ENCODE assay signal across 14 cellular contexts in genomic region chr9:134656334-134657034, GRCh38. TPM values are rescaled to one million over a fixed set of nuclear protein-coding genes. Genes with fewer than 3 reads are reported as not detected.
DNase-seq lines count a peak whose midpoint lies in the region; ATAC-seq and TF ChIP-seq lines count a peak whose summit lies in the region.
"Had no signal": no experiment of that assay in that cellular context is flagged by ENCODE, and none has a peak within 500 bp of the region (broad histone marks: within the 10 kb centered on the region; RNA-seq: fewer than 3 reads in every experiment).

No MANE protein-coding gene starts in this region.

- H2AK5ac ChIP-seq in IMR-90 (ENCODE audit: low read depth, low read length) (no peak overlapping the region), mesendoderm (ENCODE audit: low read length) (no peak overlapping the region)

- no peaks in the 10 kb centered on the region for H3K27me3 ChIP-seq in IMR-90 (ENCODE audit: control insufficient read depth, insufficient read depth, low read length)
- no peaks in the 10 kb centered on the region for H3K27me3 ChIP-seq in WERI-Rb-1 (ENCODE audit: insufficient read depth, low read depth, severe bottlenecking)
- H3K27me3 ChIP-seq in mesendoderm (ENCODE audit: insufficient read depth, low read length, poor library complexity), result no peaks in the 10 kb centered on the region
- H3K27me3 ChIP-seq in HAP-1 (ENCODE audit: low read depth), result no peaks in the 10 kb centered on the region

- H3K14ac ChIP-seq in IMR-90 (replicated peaks; ENCODE audit: low read depth, low read length), result no peak overlapping the region

- H3K56ac ChIP-seq in IMR-90 (ENCODE audit: extremely low read depth, insufficient read depth, low read length) (no peak overlapping the region), mesendoderm (ENCODE audit: low read length) (no peak overlapping the region)

- no peak overlapping the region for H4K91ac ChIP-seq in IMR-90 (ENCODE audit: insufficient read depth, low read depth, low read length)

- H2BK120ac ChIP-seq in IMR-90 (ENCODE audit: low read depth, low read length) (no peak overlapping the region), mesendoderm (ENCODE audit: low read depth, low read length) (no peak overlapping the region)

- H4K5ac ChIP-seq in IMR-90 (ENCODE audit: low read depth, low read length) (no peak overlapping the region), mesendoderm (ENCODE audit: low read length) (no peak overlapping the region)

- H3K4me1 Mint-ChIP-seq in stimulated activated naive CD8-positive, alpha-beta T cell treated with anti-CD3 and anti-CD28 coated beads, Interleukin-15, amount 100 ng/mL, for 72 hours, result no peaks in the 10 kb centered on the region
- H3K4me1 Mint-ChIP-seq: stimulated activated effector memory CD8-positive, alpha-beta T cell treated with anti-CD3 and anti-CD28 coated beads, Interleukin-12 subunit alpha, Interleukin-12 subunit beta, amount 100 ng/mL, for 72 hours had no signal

- no peak overlapping the region for H3K4me3 Mint-ChIP-seq in stimulated activated naive CD8-positive, alpha-beta T cell treated with anti-CD3 and anti-CD28 coated beads, Interleukin-15, amount 100 ng/mL, for 72 hours
- H3K4me3 Mint-ChIP-seq: nephron progenitor cell; stimulated activated effector memory CD8-positive, alpha-beta T cell treated with anti-CD3 and anti-CD28 coated beads, Interleukin-12 subunit alpha, Interleukin-12 subunit beta, amount 100 ng/mL, for 72 hours had no signal

- in situ Hi-C loops in IMR-90 (cut with MboI; ENCODE audit: low sequenced_read_pairs), result no loop called here
- in situ Hi-C loops in HAP-1 (cut with MboI; ENCODE audit: low sequenced_read_pairs), result no loop called here

- H3K4me3 ChIP-seq in IMR-90 (ENCODE audit: insufficient read depth, low read depth, low read length), result no peak overlapping the region
- H3K4me3 ChIP-seq in WERI-Rb-1 (ENCODE audit: low read depth, low read length), result no peak overlapping the region
- H3K4me3 ChIP-seq in mesendoderm (ENCODE audit: low read length), result no peak overlapping the region
- H3K4me3 ChIP-seq in HAP-1, result no peak overlapping the region

- H3K79me1 ChIP-seq in IMR-90 (ENCODE audit: low read depth in 1 of 2, low read length in 2 of 2) (peaks cover 24 to 87% of the 10 kb centered on the region in 2 experiments), mesendoderm (ENCODE audit: low read length) (peaks cover 39% of the 10 kb centered on the region)

- H3K18ac ChIP-seq in IMR-90 (ENCODE audit: low read depth, low read length), result no peak overlapping the region
- no peak overlapping the region for H3K18ac ChIP-seq in mesendoderm (ENCODE audit: low read length)

- no peak overlapping the region for H3K27ac Mint-ChIP-seq in stimulated activated naive CD8-positive, alpha-beta T cell treated with anti-CD3 and anti-CD28 coated beads, Interleukin-15, amount 100 ng/mL, for 72 hours
- H3K27ac Mint-ChIP-seq: nephron progenitor cell; stimulated activated effector memory CD8-positive, alpha-beta T cell treated with anti-CD3 and anti-CD28 coated beads, Interleukin-12 subunit alpha, Interleukin-12 subunit beta, amount 100 ng/mL, for 72 hours had no signal

- H3K9ac ChIP-seq in IMR-90 (ENCODE audit: low read depth, low read length), result no peak overlapping the region
- no peak overlapping the region for H3K9ac ChIP-seq in mesendoderm (ENCODE audit: low read length)

- no peak overlapping the region for H3K27ac ChIP-seq in IMR-90 (ENCODE audit: insufficient read depth, low read length)
- H3K27ac ChIP-seq in WERI-Rb-1, result no peak overlapping the region
- no peak overlapping the region for H3K27ac ChIP-seq in mesendoderm (ENCODE audit: low read depth, low read length)

- peaks cover 94% of the 10 kb centered on the region for H4K20me1 ChIP-seq in IMR-90 (ENCODE audit: insufficient read depth, low read length)

- BruUV-seq in IMR-90 (replicated peaks; lab: Mats Ljungman, UMichigan), result no TSS peak

- no peak for TF ChIP-seq POLR2A in IMR-90 (IDR thresholded peaks at IDR 0.05; ENCODE audit: low read depth, low read length)

- DNase-seq in DMS153 (lab: John Stamatoyannopoulos, UW) (peak; percentile 10), DMS153 treated with DMSO at 0.1 percent for 48 hours (lab: John Stamatoyannopoulos, UW; ENCODE audit: unreplicated experiment) (no peak), IMR-90 (no peak), WERI-Rb-1 (peak; percentile 50), mesendoderm (peak; percentile 84), HAP-1 (ENCODE audit: low spot score in 2 of 2) (no peak)
- no peak for DNase-seq in stimulated activated naive CD8-positive, alpha-beta T cell treated with anti-CD3 and anti-CD28 coated beads, Interleukin-15, amount 100 ng/mL, for 72 hours
- DNase-seq: activated T-cell treated with anti-CD3 and anti-CD28 coated beads, Interleukin-2, amount 50 U/mL, for 48 hours; GF-D8; NCI-H1105 treated with DMSO at 0.1 percent for 48 hours; stimulated activated CD4-positive, alpha-beta T cell treated with anti-CD3 and anti-CD28 coated beads, Interleukin-15, amount 100 ng/mL, for 24 hours had no signal

- H3K4me2 ChIP-seq in IMR-90 (ENCODE audit: low read depth, low read length) (no peak overlapping the region), mesendoderm (ENCODE audit: low read length) (no peak overlapping the region)

- H2BK5ac ChIP-seq in IMR-90 (ENCODE audit: low read depth, low read length, poor library complexity, severe bottlenecking) (no peak overlapping the region), mesendoderm (ENCODE audit: low read length) (no peak overlapping the region)

- no peak; the same call in 1 of the 2 replicates for ATAC-seq in IMR-90 (ENCODE audit: low read depth)
- ATAC-seq in stimulated activated naive CD8-positive, alpha-beta T cell treated with anti-CD3 and anti-CD28 coated beads, Interleukin-15, amount 100 ng/mL, for 72 hours, result no peak
- no peak for ATAC-seq in HG03571 (IDR thresholded peaks at IDR 0.05; ENCODE audit: unreplicated experiment)

- H2AK9ac ChIP-seq in IMR-90 (replicated peaks; ENCODE audit: low read depth, low read length, poor library complexity), result peak overlapping the region; percentile 70

- H3K36me3 ChIP-seq in IMR-90 (ENCODE audit: control insufficient read depth, insufficient read depth, low read length), result peaks cover 37% of the 10 kb centered on the region
- no peaks in the 10 kb centered on the region for H3K36me3 ChIP-seq in WERI-Rb-1
- H3K36me3 ChIP-seq in mesendoderm (ENCODE audit: control insufficient read depth, insufficient read depth, low read length), result no peaks in the 10 kb centered on the region
- H3K36me3 ChIP-seq in HAP-1 (replicated peaks), result no peaks in the 10 kb centered on the region

- TF ChIP-seq CTCF in IMR-90 (conservative IDR thresholded peaks at IDR 0.05; ENCODE audit: low read depth, low read length), result 0 out of 2 replicates have a peak, but pooled peaks have one; percentile 27
- peak; percentile 46 for TF ChIP-seq CTCF in WERI-Rb-1 (IDR thresholded peaks at IDR 0.05; ENCODE audit: low read depth, low read length)

- H3K4ac ChIP-seq in IMR-90 (ENCODE audit: low read depth, low read length) (no peak overlapping the region), mesendoderm (ENCODE audit: low read depth, low read length) (no peak overlapping the region)

- peaks cover 5 to 11% of the 10 kb centered on the region in 2 donors for H3K9me3 Mint-ChIP-seq in stimulated activated naive CD8-positive, alpha-beta T cell treated with anti-CD3 and anti-CD28 coated beads, Interleukin-15, amount 100 ng/mL, for 72 hours

- intact Hi-C loops in IMR-90 (cut with micrococcal nuclease), result no loop called here

- TF ChIP-seq RAD21 in IMR-90 (IDR thresholded peaks at IDR 0.05; ENCODE audit: low read length), result peak; percentile 43

- peaks cover 48% of the 10 kb centered on the region for H3K79me2 ChIP-seq in mesendoderm (ENCODE audit: control insufficient read depth, insufficient read depth, low read length)

- peaks cover 33% of the 10 kb centered on the region for H3K9me1 ChIP-seq in IMR-90 (ENCODE audit: insufficient read depth, low read length)

- H4K8ac ChIP-seq in IMR-90 (ENCODE audit: low read depth in 2 of 2, low read length in 2 of 2) (no peak overlapping the region; a peak in 1 of 4 replicates), mesendoderm (ENCODE audit: low read depth, low read length) (no peak overlapping the region)

- CTCF ChIA-PET in IMR-90 (lab: Yijun Ruan, JAX), result no interaction called here

- H2BK20ac ChIP-seq in IMR-90 (ENCODE audit: low read depth, low read length), result no peak overlapping the region

- H3K23ac ChIP-seq in IMR-90 (ENCODE audit: low read depth, low read length) (no peak overlapping the region), mesendoderm (ENCODE audit: low read length) (no peak overlapping the region)

- POLR2A ChIA-PET in IMR-90 (lab: Charles Lee; ENCODE audit: unreplicated experiment), result no interaction called here

- H3K9me3 ChIP-seq in IMR-90 (ENCODE audit: control insufficient read depth, insufficient read depth, low read length) (no peaks in the 10 kb centered on the region), WERI-Rb-1 (ENCODE audit: severe bottlenecking) (peaks cover 7% of the 10 kb centered on the region), HAP-1 (no peaks in the 10 kb centered on the region; the same call in 1 of the 2 replicates)

- H2AFZ ChIP-seq in IMR-90 (replicated peaks; ENCODE audit: low read length, poor library complexity), result no peak overlapping the region

- H3K27me3 Mint-ChIP-seq in stimulated activated naive CD8-positive, alpha-beta T cell treated with anti-CD3 and anti-CD28 coated beads, Interleukin-15, amount 100 ng/mL, for 72 hours, result no peaks in the 10 kb centered on the region

- H3K4me1 ChIP-seq in IMR-90 (ENCODE audit: control insufficient read depth, insufficient read depth, low read length) (peaks cover 12% of the 10 kb centered on the region), mesendoderm (ENCODE audit: control insufficient read depth, low read depth, low read length) (no peaks in the 10 kb centered on the region), HAP-1 (no peaks in the 10 kb centered on the region)

- 28% methylated on average over 5 of the region's 12 CpGs; no CpG with 5 or more reads in 1 of the 2 experiments for WGBS in IMR-90 (ENCODE audit: extremely low coverage in 2 of 2, insufficient read length in 1 of 2), 2 experiments
- no CpG with 5 or more reads among the region's 12 CpGs for WGBS in mesendoderm (ENCODE audit: extremely low coverage, insufficient coverage, low lambda C conversion rate)

- H2BK15ac ChIP-seq in IMR-90 (ENCODE audit: low read depth, low read length) (no peak overlapping the region), mesendoderm (replicated peaks; ENCODE audit: low read depth) (no peak overlapping the region)

- dilution Hi-C loops in IMR-90 (cut with HindIII; ENCODE audit: low sequenced_read_pairs, unreplicated experiment), result no loop called here

TF ChIP-seq in IMR-90, 13 proteins besides CTCF, POLR2A, EP300 and RAD21 (continues in another document):
- no peak for TF ChIP-seq MAZ (IDR thresholded peaks at IDR 0.05; ENCODE audit: borderline replicate concordance, low read depth, low read length)
- no peak for TF ChIP-seq MAFK (IDR thresholded peaks at IDR 0.05; ENCODE audit: low read depth, low read length)
- TF ChIP-seq FOS (IDR thresholded peaks at IDR 0.05; ENCODE audit: low read depth, low read length), result no peak

RNA-seq across cellular contexts. Expression of gene COL5A1, which starts 14.9 kb away (rescaled TPM):
- total RNA-seq in IMR-90 (2012; rRNA removed), result 19.2 and 21.1 TPM in 2 replicates
- polyA plus RNA-seq in IMR-90 (2012; rRNA removed), result 154 and 173 TPM in 2 replicates
- polyA plus RNA-seq in IMR-90 (2012; cell fraction: cytosol; rRNA removed), result 95.5 and 194 TPM in 2 replicates
- 391 and 419 TPM in 2 replicates for polyA plus RNA-seq in IMR-90 (2012; cell fraction: nucleus; rRNA removed; ENCODE audit: low replicate concordance)
- 23.5 TPM for polyA plus RNA-seq in mesendoderm (2013, experiment 1 of 2)
- 21.5 TPM for polyA plus RNA-seq in mesendoderm (2013, experiment 2 of 2)

Comparison
In these comparisons a context has a peak if more than half of its experiments do, and no peak if none do; other contexts are left out.
1. DNase-seq: peak in DMS153 (single experiment), WERI-Rb-1 (single experiment) and mesendoderm (single experiment); none in DMS153 treated with DMSO at 0.1 percent for 48 hours (single experiment), IMR-90 (single experiment), stimulated activated naive CD8-positive, alpha-beta T cell treated with anti-CD3 and anti-CD28 coated beads, Interleukin-15, amount 100 ng/mL, for 72 hours (0 of 2) and HAP-1 (0 of 2).